ENCODE assay signal across 1 cellular context in genomic region chr3:11584570-11584969, GRCh38.
TF ChIP-seq lines count a peak whose summit lies in the region.

No MANE protein-coding gene starts in this region.

TF ChIP-seq in HepG2, 621 proteins besides CTCF, POLR2A, EP300 and RAD21:
- TF ChIP-seq PRDM10 (CRISPR knock-in tag; IDR thresholded peaks at IDR 0.05; ENCODE audit: low read depth) (no peak), MAFK (conservative IDR thresholded peaks at IDR 0.05 in 1 of 2, IDR thresholded peaks at IDR 0.05 in 1 of 2; ENCODE audit: low read length in 2 of 2) (peak; percentile 16 to 53; a peak in 2 of 4 replicates)
